1 cellular context compared by ENCODE assay signal in genomic region chr16:3718628-3719027, GRCh38.
TF ChIP-seq lines count a peak whose summit lies in the region.

No MANE protein-coding gene starts in this region.

TF ChIP-seq in WTC11, 78 proteins besides CTCF, POLR2A, EP300 and RAD21 (continued from another document):
- TF ChIP-seq PRDM15 (CRISPR knock-in tag; IDR thresholded peaks at IDR 0.05) (no peak), ZNF317 (CRISPR knock-in tag; IDR thresholded peaks at IDR 0.05; ENCODE audit: borderline replicate concordance, low read depth) (no peak), NFYB (CRISPR knock-in tag; conservative IDR thresholded peaks at IDR 0.05; ENCODE audit: low read depth) (no peak), ETV6 (CRISPR knock-in tag; IDR thresholded peaks at IDR 0.05) (no peak), E2F5 (CRISPR knock-in tag; IDR thresholded peaks at IDR 0.05) (no peak), USF2 (CRISPR knock-in tag; IDR thresholded peaks at IDR 0.05) (no peak)
